9 cellular contexts compared by ENCODE assay signal in genomic region chr3:84566256-84566655, GRCh38.
"Had no signal": no experiment of that assay in that cellular context is flagged by ENCODE, and none has a peak within 500 bp of the region (broad histone marks: within the 10 kb centered on the region; RNA-seq: fewer than 3 reads in every experiment).

No MANE protein-coding gene starts in this region.

- H3K9ac ChIP-seq: GM23248 had no signal

- H3K4me3 ChIP-seq: GM23248, GM23338, HAP-1 had no signal

- H3K9me3 ChIP-seq: HAP-1 had no signal

- H2AFZ ChIP-seq: GM23248, GM23338 had no signal

- ATAC-seq: GM23338, HCT116 had no signal

- H3K4me2 ChIP-seq: GM23338 had no signal

- H3K4me1 ChIP-seq: HAP-1 had no signal

- H3K36me3 ChIP-seq: HAP-1 had no signal

- DNase-seq: GM23248, GOT3, H7, H9, HCEC 1CT, HFFc6 had no signal

- H3K27ac ChIP-seq: GM23248 had no signal
